In genomic region chr16:89154390-89155183, GRCh38 we compare ENCODE assay signal across 18 cellular contexts. TPM values are rescaled to one million over a fixed set of nuclear protein-coding genes. Genes with fewer than 3 reads are reported as not detected.
DNase-seq lines count a peak whose midpoint lies in the region; ATAC-seq, FAIRE-seq and TF ChIP-seq lines count a peak whose summit lies in the region.
"Had no signal": no experiment of that assay in that cellular context is flagged by ENCODE, and none has a peak within 500 bp of the region (broad histone marks: within the 10 kb centered on the region; RNA-seq: fewer than 3 reads in every experiment).

No MANE protein-coding gene starts in this region.

- POLR2A ChIA-PET in AG04450 (lab: Yijun Ruan, JAX), result no interaction called here
- POLR2A ChIA-PET in HCT116 (lab: Charles Lee), result interaction anchor here (1.7 kb wide), 1 partner anchor 16 kb away, joined by 4 read pairs; no protein-coding TSS in a partner anchor
- POLR2A ChIA-PET in CD8-positive, alpha-beta memory T cell (lab: Charles Lee), result interaction anchor here (0.7 kb wide), 1 partner anchor 10 kb away, joined by 3 read pairs; no protein-coding TSS in a partner anchor

- no peaks in the 10 kb centered on the region for H3K27me3 Mint-ChIP-seq in CD8-positive, alpha-beta memory T cell

- H3K4me2 ChIP-seq in HCT116 (ENCODE audit: low read length), result no peak overlapping the region
- H3K4me2 ChIP-seq: GM23338 had no signal

- TF ChIP-seq RAD21 in HCT116 (IDR thresholded peaks at IDR 0.05; ENCODE audit: low read depth), result no peak

- intact Hi-C loops in HCT116 (cut with micrococcal nuclease) (no loop called here), heart left ventricle (cut with DNase I) (no loop called here), pancreas (cut with DNase I) (no loop called here), posterior cingulate gyrus (cut with DNase I) (no loop called here)

- peaks cover 0 to 10% (median 2%) of the 10 kb centered on the region in 3 donors for H3K4me1 Mint-ChIP-seq in CD8-positive, alpha-beta memory T cell

- peak overlapping the region; percentile 31 for H3K27ac ChIP-seq in AG04450 (ENCODE audit: low read depth, low read length)
- no peak overlapping the region for H3K27ac ChIP-seq in HCT116 (ENCODE audit: low read depth, low read length)
- H3K27ac ChIP-seq in heart left ventricle, result peak overlapping the region in 2 of 12 donors; percentile 22 to 31
- H3K27ac ChIP-seq in pancreas, result no peak overlapping the region
- no peak overlapping the region for H3K27ac ChIP-seq in CD8-positive, alpha-beta memory T cell (ENCODE audit: low read depth, low read length)
- no peak overlapping the region for H3K27ac ChIP-seq in WERI-Rb-1
- H3K27ac ChIP-seq: ovary, SJCRH30 had no signal

- no peaks in the 10 kb centered on the region for H4K20me1 ChIP-seq in HCT116 (ENCODE audit: insufficient read depth)

- peaks cover 21% of the 10 kb centered on the region for H3K9me3 ChIP-seq in AG04450 (ENCODE audit: control insufficient read depth, insufficient read depth, low read length)
- peaks cover 0 to 15% of the 10 kb centered on the region in 2 experiments; a peak in 1 of 4 replicates for H3K9me3 ChIP-seq in HCT116 (ENCODE audit: control insufficient read depth in 1 of 2, insufficient read depth in 1 of 2, low read depth in 1 of 2, low read length in 2 of 2)
- peaks cover 0 to 4% (median 1%) of the 10 kb centered on the region in 12 donors for H3K9me3 ChIP-seq in heart left ventricle
- H3K9me3 ChIP-seq in pancreas, result no peaks in the 10 kb centered on the region
- H3K9me3 ChIP-seq in CD8-positive, alpha-beta memory T cell (ENCODE audit: low read length), result no peaks in the 10 kb centered on the region
- H3K9me3 ChIP-seq in WERI-Rb-1 (ENCODE audit: severe bottlenecking), result no peaks in the 10 kb centered on the region
- H3K9me3 ChIP-seq: ovary, uterus had no signal

- H3K4me1 ChIP-seq in HCT116 (ENCODE audit: control insufficient read depth in 1 of 2, insufficient read depth in 2 of 2, low read length in 2 of 2) (peaks cover 0 to 15% of the 10 kb centered on the region in 2 experiments; a peak in 2 of 4 replicates), heart left ventricle (peaks cover 10 to 30% (median 25%) of the 10 kb centered on the region in 12 donors), pancreas (no peaks in the 10 kb centered on the region)
- no peaks in the 10 kb centered on the region for H3K4me1 ChIP-seq in CD8-positive, alpha-beta memory T cell (ENCODE audit: insufficient read depth, low read length)

- DNase-seq in AG04450 (ENCODE audit: low read depth, low spot score), result no peak
- no peak for DNase-seq in HCT116 (ENCODE audit: low read depth, low spot score)
- DNase-seq in heart left ventricle, result peak in 1 of 5 donors; percentile 40
- DNase-seq in pancreas, result peak in 2 of 6 donors; percentile 21 to 55
- no peak for DNase-seq in CD8-positive, alpha-beta memory T cell
- no peak for DNase-seq in posterior cingulate gyrus
- DNase-seq in WERI-Rb-1, result no peak
- DNase-seq: activated naive CD4-positive, alpha-beta T cell treated with Interleukin-2 at 50 U/mL for 16 hours; GDM1; KG1; NCI-H524 treated with DMSO at 0.1 percent for 48 hours had no signal

- no peaks in the 10 kb centered on the region for H3K9me2 ChIP-seq in HCT116 (ENCODE audit: insufficient read depth)

- RAD21 ChIA-PET in HCT116 (lab: Charles Lee; ENCODE audit: low non-redundant PET in 1 of 2, low total read pairs in 2 of 2, uncharacterized antibody in 2 of 2, unreplicated experiment in 2 of 2), result no interaction called here

- no TSS peak for BruUV-seq in HCT116 (replicated peaks; lab: Mats Ljungman, UMichigan)

- TF ChIP-seq POLR2A in HCT116 (IDR thresholded peaks at IDR 0.05; ENCODE audit: borderline replicate concordance, extremely low read depth, insufficient read depth, insufficient read length) (no peak), heart left ventricle (IDR thresholded peaks at IDR 0.05) (no peak)

- H3K27me3 ChIP-seq in AG04450 (ENCODE audit: control insufficient read depth, insufficient read depth, low read length) (no peaks in the 10 kb centered on the region), HCT116 (ENCODE audit: insufficient read depth, low read length) (no peaks in the 10 kb centered on the region), heart left ventricle (no peaks in the 10 kb centered on the region), pancreas (no peaks in the 10 kb centered on the region), WERI-Rb-1 (ENCODE audit: insufficient read depth, low read depth, severe bottlenecking) (no peaks in the 10 kb centered on the region)
- no peaks in the 10 kb centered on the region for H3K27me3 ChIP-seq in CD8-positive, alpha-beta memory T cell (ENCODE audit: insufficient read depth, low read length, poor library complexity, severe bottlenecking)
- H3K27me3 ChIP-seq: ovary, SJCRH30, uterus had no signal

- H3K4me3 Mint-ChIP-seq in CD8-positive, alpha-beta memory T cell, result no peak overlapping the region
- H3K4me3 Mint-ChIP-seq: GM23338 had no signal

- H3K36me3 ChIP-seq in HCT116 (ENCODE audit: control insufficient read depth in 1 of 2, insufficient read depth in 2 of 2, low read length in 2 of 2) (peaks cover 7 to 9% of the 10 kb centered on the region in 2 experiments; a peak in 2 of 4 replicates), heart left ventricle (peaks cover 0 to 28% (median 23%) of the 10 kb centered on the region in 9 donors), pancreas (peaks cover 0 to 5% (median 0%) of the 10 kb centered on the region in 3 donors), WERI-Rb-1 (no peaks in the 10 kb centered on the region; the same call in 1 of the 2 replicates)
- H3K36me3 ChIP-seq in CD8-positive, alpha-beta memory T cell (ENCODE audit: insufficient read depth, low read length), result no peaks in the 10 kb centered on the region
- H3K36me3 ChIP-seq: ovary, SJCRH30, uterus had no signal

- H2AFZ ChIP-seq in HCT116 (ENCODE audit: low read depth, low read length, poor library complexity, severe bottlenecking), result no peak overlapping the region
- H2AFZ ChIP-seq: GM23338 had no signal

- H3K79me2 ChIP-seq in HCT116 (ENCODE audit: insufficient read depth, low read length), result no peaks in the 10 kb centered on the region

- peak; percentile 12; the same call in 1 of the 2 replicates for ATAC-seq in HCT116
- peak; percentile 6 to 35 (median 12) for ATAC-seq in heart left ventricle
- peak; percentile 4 to 21 (median 8) for ATAC-seq in pancreas
- ATAC-seq in GM19467 (IDR thresholded peaks at IDR 0.05; ENCODE audit: unreplicated experiment), result no peak

- H3K9ac ChIP-seq in HCT116 (ENCODE audit: low read length), result no peak overlapping the region

- H3K4me3 ChIP-seq in AG04450 (ENCODE audit: low read depth, low read length) (no peak overlapping the region), HCT116 (replicated peaks in 1 of 2; ENCODE audit: low read depth in 1 of 2, low read length in 2 of 2) (no peak overlapping the region), heart left ventricle (no peak overlapping the region), pancreas (no peak overlapping the region), WERI-Rb-1 (ENCODE audit: low read depth, low read length) (no peak overlapping the region)
- H3K4me3 ChIP-seq in CD8-positive, alpha-beta memory T cell (ENCODE audit: low read length), result no peak overlapping the region
- H3K4me3 ChIP-seq: GM23338, ovary, SJCRH30, uterus had no signal

- FAIRE-seq in pancreas (lab: Jason Lieb, UNC), result no peak
- FAIRE-seq: GM12892 had no signal

- peaks cover 0 to 1% (median 0%) of the 10 kb centered on the region in 5 donors for H3K9me3 Mint-ChIP-seq in CD8-positive, alpha-beta memory T cell

- TF ChIP-seq CTCF in AG04450 (IDR thresholded peaks at IDR 0.05; ENCODE audit: low read depth, low read length) (no peak), HCT116 (IDR thresholded peaks at IDR 0.05 in 2 of 3, conservative IDR thresholded peaks at IDR 0.05 in 1 of 3; ENCODE audit: borderline replicate concordance in 1 of 3, insufficient read depth in 1 of 3, low read depth in 2 of 3, low read length in 2 of 3) (no peak), heart left ventricle (IDR thresholded peaks at IDR 0.05) (no peak), pancreas (IDR thresholded peaks at IDR 0.05) (no peak), WERI-Rb-1 (IDR thresholded peaks at IDR 0.05; ENCODE audit: low read depth, low read length) (no peak)

- CTCF ChIA-PET in AG04450 (lab: Charles Lee) (interaction anchor here (1.4 to 3.1 kb wide), 2 partner anchors 13 to 417 kb away, joined by 3 to 13 read pairs; no protein-coding TSS in a partner anchor), HCT116 (lab: Charles Lee) (no interaction called here)
- CTCF ChIA-PET in CD8-positive, alpha-beta memory T cell (lab: Charles Lee), result no interaction called here

- H3K27ac Mint-ChIP-seq in CD8-positive, alpha-beta memory T cell, result peak overlapping the region in 2 of 8 donors; percentile 26 to 71

- WGBS in heart left ventricle, 4 donors, result 59 to 69% (median 64%) methylated on average over 18 to 24 of the region's 24 CpGs
- WGBS in pancreas, 2 donors, result 57 to 63% methylated on average over 23 to 24 of the region's 24 CpGs

- H3K36me3 Mint-ChIP-seq in CD8-positive, alpha-beta memory T cell, result peaks cover 5 to 26% (median 10%) of the 10 kb centered on the region in 3 donors

TF ChIP-seq in HCT116, 20 proteins besides CTCF, POLR2A, EP300 and RAD21 (continues in another document):
- TF ChIP-seq TCF7L2 (IDR thresholded peaks at IDR 0.05; ENCODE audit: borderline replicate concordance, extremely low read depth, insufficient read depth, insufficient read length), result no peak

RNA-seq across cellular contexts. Expression of gene CDH15, which starts 17.0 kb away (rescaled TPM):
- polyA plus RNA-seq in AG04450 (2011; rRNA removed) (0.11 and 0.12 TPM in 2 replicates), heart left ventricle (under 1 TPM in 1 of 2 donors, not detected in 1; 0.18 TPM), pancreas (1 to 10 TPM in 1 of 2 donors, not detected in 1; 1.8 TPM)
- polyA minus RNA-seq in AG04450 (2011; rRNA and poly(A)+ RNA removed), result not detected in 2 replicates
- total RNA-seq in HCT116 (2021; ENCODE audit: unreplicated experiment) (3.8 TPM), heart left ventricle (under 1 TPM in 2 of 9 donors, not detected in 7; 0.16 to 0.32 TPM), pancreas (1 to 10 TPM in 3 of 6 donors, under 1 TPM in 2, not detected in 1; 0.09 to 2.5 (median 1.1) TPM)
- polyA plus RNA-seq in HCT116 (2012), result 1.7 and 2.3 TPM in 2 replicates
- total RNA-seq in CD8-positive, alpha-beta memory T cell, result not detected
- not detected for polyA plus RNA-seq in CD8-positive, alpha-beta memory T cell
- total RNA-seq: endothelial cell of umbilical vein had no signal

RNA-seq across cellular contexts. Expression of gene SLC22A31, which starts 45.8 kb away (rescaled TPM):
- polyA plus RNA-seq in AG04450 (2011; rRNA removed), result 0.25 TPM in 1 of 2 replicates, not detected in the other
- polyA minus RNA-seq in AG04450 (2011; rRNA and poly(A)+ RNA removed), result not detected in 2 replicates
- 53.7 TPM for total RNA-seq in HCT116 (2021; ENCODE audit: unreplicated experiment)
- polyA plus RNA-seq in HCT116 (2012), result 33.6 and 34.3 TPM in 2 replicates
- total RNA-seq in heart left ventricle, result not detected
- polyA plus RNA-seq in heart left ventricle, result under 1 TPM in 1 of 2 donors, not detected in 1; 0.07 TPM
- 10 to 100 TPM in 4 of 6 donors, 1 to 10 TPM in 1, under 1 TPM in 1; 0.37 to 49.7 (median 39.0) TPM for total RNA-seq in pancreas
- 100 to 1,000 TPM in 1 of 2 donors, 1 to 10 TPM in 1; 3.8 to 131 TPM for polyA plus RNA-seq in pancreas
- not detected for total RNA-seq in CD8-positive, alpha-beta memory T cell
- polyA plus RNA-seq in CD8-positive, alpha-beta memory T cell, result not detected
- total RNA-seq: endothelial cell of umbilical vein, SJCRH30, uterus had no signal
